16 cellular contexts compared by ENCODE assay signal in the genomic region with DNA sequence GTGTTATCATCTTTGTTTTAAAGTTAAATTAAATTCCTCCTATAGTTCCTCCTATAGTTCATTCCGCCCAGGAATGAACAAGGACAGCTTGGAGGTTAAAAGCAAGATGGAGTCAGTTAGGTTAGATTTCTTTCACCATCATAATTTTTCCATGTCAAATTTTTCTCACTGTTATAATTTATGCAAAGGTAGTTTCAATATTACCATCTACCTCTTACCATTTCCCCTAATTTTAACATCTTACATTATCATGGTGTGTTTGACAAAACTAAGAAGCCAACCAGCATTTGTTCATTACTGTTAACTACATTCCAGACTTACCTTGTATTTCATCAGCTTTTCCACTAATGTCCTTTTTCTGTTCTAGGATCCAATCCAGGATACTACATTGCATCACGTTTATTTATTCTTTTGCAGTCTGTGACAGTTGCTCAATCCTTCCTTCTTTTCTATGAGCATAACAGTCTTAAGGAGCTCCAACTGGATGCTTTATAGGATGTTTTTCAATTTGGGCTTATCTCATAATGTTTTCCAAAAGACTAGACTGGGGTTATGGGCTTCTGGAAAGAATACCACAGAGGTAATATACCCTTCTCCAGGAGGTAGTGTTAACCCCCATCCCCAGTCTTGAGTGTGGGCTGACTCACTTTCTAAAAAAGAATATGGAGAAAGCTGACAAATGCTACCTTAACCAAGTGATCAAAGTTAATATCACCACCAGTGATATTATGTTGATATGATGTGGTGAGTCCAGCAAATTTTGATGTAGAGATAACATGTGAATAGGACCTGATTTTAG.
DNase-seq lines count a peak whose midpoint lies in the region; FAIRE-seq and TF ChIP-seq lines count a peak whose summit lies in the region.
"Had no signal": no experiment of that assay in that cellular context is flagged by ENCODE, and none has a peak within 500 bp of the region (broad histone marks: within the 10 kb centered on the region; RNA-seq: fewer than 3 reads in every experiment).

No MANE protein-coding gene starts in this region.

- no peak overlapping the region for H3K4me3 ChIP-seq in fibroblast of villous mesenchyme (ENCODE audit: low read depth, low read length)
- H3K4me3 ChIP-seq: esophagus squamous epithelium, GM23338 had no signal

- FAIRE-seq in GM12891 (lab: Jason Lieb, UNC) = no peak
- FAIRE-seq in HTR-8/SVneo (lab: Jason Lieb, UNC) = no peak

- no peak for TF ChIP-seq CTCF in 22Rv1 (IDR thresholded peaks at IDR 0.05)
- TF ChIP-seq CTCF in fibroblast of villous mesenchyme (IDR thresholded peaks at IDR 0.05; ENCODE audit: insufficient read depth, low read depth, low read length) = no peak
- TF ChIP-seq CTCF in GM10266 (IDR thresholded peaks at IDR 0.05; ENCODE audit: control insufficient read depth, insufficient read depth, low read depth, missing control alignments) = no peak

- H3K27ac ChIP-seq in 22Rv1 = peak overlapping the region; percentile 40
- H3K27ac ChIP-seq: esophagus squamous epithelium had no signal

- TF ChIP-seq POLR2A in GM12891 (IDR thresholded peaks at IDR 0.05; ENCODE audit: low read depth, low read length) = no peak

- DNase-seq in GM12891 (ENCODE audit: insufficient read length, low spot score) (no peak), amniotic epithelial cell (ENCODE audit: low read depth) (peak; percentile 82), fibroblast of villous mesenchyme (ENCODE audit: low read depth) (peak; percentile 75), NCI-H1092 treated with DMSO at 0.1 percent for 48 hours (lab: John Stamatoyannopoulos, UW) (no peak), NCI-H345 treated with DMSO at 0.1 percent for 48 hours (lab: John Stamatoyannopoulos, UW; ENCODE audit: unreplicated experiment) (no peak), GM10266 (ENCODE audit: extremely low spot score) (no peak), HTR-8/SVneo (ENCODE audit: insufficient read length, low spot score) (no peak)
- DNase-seq: activated CD4-positive, alpha-beta memory T cell treated with anti-CD3 and anti-CD28 coated beads for 36 hours; AML-193; amygdala; cortex of kidney; esophagus squamous epithelium; NCI-H1105; NCI-H446 had no signal

TF ChIP-seq in GM12891, 5 proteins besides CTCF, POLR2A, EP300 and RAD21:
- TF ChIP-seq POU2F2 (IDR thresholded peaks at IDR 0.05; ENCODE audit: low read depth, low read length) = no peak
- no peak for TF ChIP-seq POLR2AphosphoS5 (IDR thresholded peaks at IDR 0.05; ENCODE audit: low read depth, low read length)
- peak; percentile 17; the same call in 1 of the 2 replicates for TF ChIP-seq SPI1 (IDR thresholded peaks at IDR 0.05; ENCODE audit: low read depth, low read length)

Comparison
In these comparisons a context has a peak if more than half of its experiments do, and no peak if none do; other contexts are left out.
1. DNase-seq: peak in amniotic epithelial cell (single experiment) and fibroblast of villous mesenchyme (single experiment); none in GM12891 (single experiment), NCI-H1092 treated with DMSO at 0.1 percent for 48 hours (single experiment), NCI-H345 treated with DMSO at 0.1 percent for 48 hours (single experiment), GM10266 (single experiment) and HTR-8/SVneo (single experiment).